13 cellular contexts compared by ENCODE assay signal in the genomic region with DNA sequence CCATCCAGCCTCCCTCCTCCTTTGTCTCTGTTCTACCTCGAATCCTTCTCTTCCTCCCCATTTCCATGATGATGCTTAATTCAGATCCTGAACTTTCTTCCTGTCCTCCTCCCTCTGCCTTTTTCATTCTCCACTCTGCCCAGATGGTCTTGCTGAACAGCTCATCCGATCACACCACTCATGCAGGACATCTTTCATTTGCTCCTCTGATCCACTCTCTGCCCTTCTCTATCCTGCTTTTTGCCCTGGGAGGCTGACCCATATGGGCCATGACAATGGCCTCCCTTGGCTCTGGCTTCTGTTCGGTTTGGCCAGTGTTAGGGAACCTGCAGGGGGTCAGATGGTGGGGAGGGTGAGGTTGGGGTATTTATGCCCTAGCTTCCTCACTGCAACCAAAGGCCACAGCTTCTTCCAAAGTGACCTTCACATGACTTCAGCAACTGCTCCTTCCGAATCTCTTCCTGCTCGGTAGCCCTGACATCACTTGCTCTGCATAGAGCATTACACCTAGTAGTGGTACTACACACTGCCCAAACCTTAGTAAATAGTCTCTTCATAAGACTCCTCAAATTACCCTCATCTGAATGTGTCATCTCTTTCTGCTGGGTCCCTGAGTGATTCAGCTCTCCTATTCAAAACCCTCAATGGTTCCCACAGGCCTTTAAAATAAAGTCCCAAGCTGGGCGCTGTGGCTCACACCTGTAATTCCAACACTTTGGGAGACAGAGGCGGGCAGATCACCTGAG. TPM values are rescaled to one million over a fixed set of nuclear protein-coding genes. Genes with fewer than 3 reads are reported as not detected.
DNase-seq lines count a peak whose midpoint lies in the region; ATAC-seq and TF ChIP-seq lines count a peak whose summit lies in the region.
"Had no signal": no experiment of that assay in that cellular context is flagged by ENCODE, and none has a peak within 500 bp of the region (broad histone marks: within the 10 kb centered on the region; RNA-seq: fewer than 3 reads in every experiment).

No MANE protein-coding gene starts in this region.

- no peaks in the 10 kb centered on the region for H3K36me3 Mint-ChIP-seq in activated naive CD4-positive, alpha-beta T cell treated with anti-CD3 and anti-CD28 coated beads for 36 hours (ENCODE audit: low read depth)

- no peaks in the 10 kb centered on the region for H3K9me3 ChIP-seq in SJSA1 (replicated peaks)
- H3K9me3 ChIP-seq in gastrocnemius medialis = no peaks in the 10 kb centered on the region

- DNase-seq in EL (peak; percentile 47), SJSA1 (ENCODE audit: low read depth in 1 of 2, low spot score in 2 of 2) (peak in 1 of 2 experiments; percentile 37), foreskin keratinocyte (peak in 1 of 2 donors; percentile 71), gastrocnemius medialis (no peak), NCI-H2081 treated with DMSO at 0.1 percent for 48 hours (lab: John Stamatoyannopoulos, UW) (no peak)
- DNase-seq in activated naive CD4-positive, alpha-beta T cell treated with anti-CD3 and anti-CD28 coated beads for 36 hours = no peak
- DNase-seq: activated CD8-positive, alpha-beta memory T cell treated with anti-CD3 and anti-CD28 coated beads, Interleukin-2, amount 50 U/mL, for 48 hours; Karpas-422; NCI-H1930; nucleus accumbens; SHP77 had no signal

- CTCF ChIA-PET in activated naive CD4-positive, alpha-beta T cell treated with anti-CD3 and anti-CD28 coated beads for 36 hours (lab: Charles Lee) = interaction anchor here (0.6 to 2.0 kb wide), 3 partner anchors 21 to 204 kb away, joined by 3 to 8 read pairs (median 5); no protein-coding TSS in a partner anchor

- H3K4me1 ChIP-seq in SJSA1 (replicated peaks) (peaks cover 57% of the 10 kb centered on the region), foreskin keratinocyte (peaks cover 47% of the 10 kb centered on the region), gastrocnemius medialis (peaks cover 20 to 25% of the 10 kb centered on the region in 2 donors)

- intact Hi-C loops in gastrocnemius medialis (cut with DNase I; ENCODE audit: low total_unique reads) = loop anchor here (10.0 kb wide), 1 partner anchor 597 kb away; a partner anchor contains a TSS
- intact Hi-C loops in activated naive CD4-positive, alpha-beta T cell treated with anti-CD3 and anti-CD28 coated beads for 36 hours (cut with micrococcal nuclease) = no loop called here

- peak; percentile 6 for ATAC-seq in foreskin keratinocyte
- ATAC-seq in gastrocnemius medialis = no peak
- no peak for ATAC-seq in GM19467 (IDR thresholded peaks at IDR 0.05; ENCODE audit: unreplicated experiment)
- no peak for ATAC-seq in GM18511 (IDR thresholded peaks at IDR 0.05; ENCODE audit: unreplicated experiment)

- no peaks in the 10 kb centered on the region for H3K27me3 Mint-ChIP-seq in activated naive CD4-positive, alpha-beta T cell treated with anti-CD3 and anti-CD28 coated beads for 36 hours (ENCODE audit: low read depth)

- H3K36me3 ChIP-seq in SJSA1 = no peaks in the 10 kb centered on the region
- H3K36me3 ChIP-seq in gastrocnemius medialis = no peaks in the 10 kb centered on the region

- no peaks in the 10 kb centered on the region for H3K27me3 ChIP-seq in SJSA1 (replicated peaks)
- no peaks in the 10 kb centered on the region for H3K27me3 ChIP-seq in foreskin keratinocyte
- H3K27me3 ChIP-seq in gastrocnemius medialis = peaks cover 0 to 17% (median 0%) of the 10 kb centered on the region in 3 donors

- H3K4me3 Mint-ChIP-seq in activated naive CD4-positive, alpha-beta T cell treated with anti-CD3 and anti-CD28 coated beads for 36 hours = no peak overlapping the region

- in situ Hi-C loops in gastrocnemius medialis (cut with MboI; ENCODE audit: low sequenced_read_pairs in 4 of 4) = no loop called here

- no peak for TF ChIP-seq POLR2A in gastrocnemius medialis (IDR thresholded peaks at IDR 0.05)

- H3K9me3 Mint-ChIP-seq in activated naive CD4-positive, alpha-beta T cell treated with anti-CD3 and anti-CD28 coated beads for 36 hours = no peaks in the 10 kb centered on the region

- no peak overlapping the region for H3K4me3 ChIP-seq in SJSA1
- H3K4me3 ChIP-seq in gastrocnemius medialis = no peak overlapping the region

- H3K4me1 Mint-ChIP-seq in activated naive CD4-positive, alpha-beta T cell treated with anti-CD3 and anti-CD28 coated beads for 36 hours (ENCODE audit: low read depth) = peaks cover 3% of the 10 kb centered on the region

- no peak for TF ChIP-seq CTCF in foreskin keratinocyte (conservative IDR thresholded peaks at IDR 0.05)
- no peak for TF ChIP-seq CTCF in gastrocnemius medialis (IDR thresholded peaks at IDR 0.05 in 4 of 5, conservative IDR thresholded peaks at IDR 0.05 in 1 of 5)

- peak overlapping the region; percentile 96 for H3K27ac ChIP-seq in SJSA1
- H3K27ac ChIP-seq in foreskin keratinocyte = peak overlapping the region; percentile 99
- H3K27ac ChIP-seq in gastrocnemius medialis = peak overlapping the region in 3 of 4 donors; percentile 62 to 79 (median 75)

- H3K27ac Mint-ChIP-seq in activated naive CD4-positive, alpha-beta T cell treated with anti-CD3 and anti-CD28 coated beads for 36 hours = no peak overlapping the region

RNA-seq across cellular contexts. Expression of a gene that starts 32.7 kb away (rescaled TPM):
- 42.8 and 59.8 TPM in 2 replicates for total RNA-seq in SJSA1 (2014; rRNA removed; shearing (Covaris generic))
- total RNA-seq in foreskin keratinocyte (185 and 192 TPM in 2 replicates), gastrocnemius medialis (10 to 100 TPM; 24.7 to 53.7 (median 37.0) TPM)
- polyA plus RNA-seq in foreskin keratinocyte = 40.2 and 42.9 TPM in 2 replicates
- total RNA-seq in activated naive CD4-positive, alpha-beta T cell treated with anti-CD3 and anti-CD28 coated beads for 36 hours = 10 to 100 TPM; 48.7 to 54.6 TPM
